Comparison of ENCODE assay signal across 18 cellular contexts in the genomic region with DNA sequence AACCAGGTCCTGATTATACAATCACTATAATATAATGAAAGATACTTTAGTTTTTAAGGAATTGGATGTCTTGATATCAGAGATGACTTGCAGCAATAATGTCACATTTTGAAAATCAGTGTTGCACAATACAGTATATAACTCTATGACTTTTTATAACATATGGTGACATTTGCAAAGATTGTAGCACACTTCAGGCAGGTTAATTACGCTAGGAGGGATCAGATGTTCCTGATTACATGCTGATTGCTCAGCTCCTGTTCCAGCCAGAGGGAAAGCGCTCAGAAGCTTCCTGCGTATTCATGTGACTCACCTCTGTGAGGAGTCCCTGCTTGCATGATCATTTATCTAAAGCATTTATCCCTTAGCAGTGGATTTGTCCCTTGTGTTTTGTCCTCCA.
"Had no signal": no experiment of that assay in that cellular context is flagged by ENCODE, and none has a peak within 500 bp of the region (broad histone marks: within the 10 kb centered on the region; RNA-seq: fewer than 3 reads in every experiment).

No MANE protein-coding gene starts in this region.

- ATAC-seq: activated CD8-positive, alpha-beta memory T cell treated with anti-CD3 and anti-CD28 coated beads, Interleukin-2, amount 10 ng/mL, durations not matched to agents 7 days and 5 days; activated naive CD4-positive, alpha-beta T cell treated with anti-CD3 and anti-CD28 coated beads, Interleukin-2, amount 50 U/mL, for 72 hours; body of pancreas; natural killer cell treated with Interleukin-12 subunit alpha and Interleukin-12 subunit beta and Interleukin-15 and Interleukin-18, amount 100 ng/mL, for 72 hours had no signal

- H3K9me3 Mint-ChIP-seq: activated naive CD4-positive, alpha-beta T cell treated with anti-CD3 and anti-CD28 coated beads, Interleukin-2, amount 50 U/mL, for 72 hours; activated T-cell treated with anti-CD3 and anti-CD28 coated beads, Interleukin-2, amount 50 U/mL, for 24 hours; T-helper 2 cell treated with Interferon-gamma antibody and Interleukin-4, amounts not matched to agents 5 μg/mL and 100 μg/mL, for 36 hours had no signal

- H3K27ac ChIP-seq: body of pancreas, prostate gland, sigmoid colon had no signal

- H3K4me1 Mint-ChIP-seq: activated CD8-positive, alpha-beta memory T cell treated with anti-CD3 and anti-CD28 coated beads, Interleukin-2, amount 10 ng/mL, durations not matched to agents 7 days and 5 days had no signal

- H3K36me3 Mint-ChIP-seq: activated CD8-positive, alpha-beta memory T cell treated with anti-CD3 and anti-CD28 coated beads, Interleukin-2, amount 10 ng/mL, durations not matched to agents 7 days and 5 days; activated naive CD4-positive, alpha-beta T cell treated with anti-CD3 and anti-CD28 coated beads, Interleukin-2, amount 50 U/mL, for 72 hours; natural killer cell treated with Interleukin-12 subunit alpha and Interleukin-12 subunit beta and Interleukin-15 and Interleukin-18, amount 100 ng/mL, for 72 hours; type B pancreatic cell had no signal

- H3K27me3 ChIP-seq: body of pancreas, sigmoid colon had no signal

- H3K27ac Mint-ChIP-seq: activated CD8-positive, alpha-beta memory T cell treated with anti-CD3 and anti-CD28 coated beads, Interleukin-2, amount 10 ng/mL, durations not matched to agents 7 days and 5 days; activated naive CD4-positive, alpha-beta T cell treated with anti-CD3 and anti-CD28 coated beads, Interleukin-2, amount 50 U/mL, for 72 hours; activated T-cell treated with anti-CD3 and anti-CD28 coated beads, Interleukin-2, amount 50 U/mL, for 24 hours; natural killer cell treated with Interleukin-12 subunit alpha and Interleukin-12 subunit beta and Interleukin-15 and Interleukin-18, amount 100 ng/mL, for 72 hours; T-helper 2 cell treated with Interferon-gamma antibody and Interleukin-4, amounts not matched to agents 5 μg/mL and 100 μg/mL, for 36 hours; type B pancreatic cell had no signal

- H3K36me3 ChIP-seq: prostate gland, sigmoid colon had no signal

- H3K9me3 ChIP-seq: body of pancreas, prostate gland, sigmoid colon had no signal

- H3K4me3 ChIP-seq: body of pancreas, prostate gland, sigmoid colon had no signal

- H3K4me3 Mint-ChIP-seq: activated CD8-positive, alpha-beta memory T cell treated with anti-CD3 and anti-CD28 coated beads, Interleukin-2, amount 10 ng/mL, durations not matched to agents 7 days and 5 days; activated T-cell treated with anti-CD3 and anti-CD28 coated beads, Interleukin-2, amount 50 U/mL, for 24 hours; natural killer cell treated with Interleukin-12 subunit alpha and Interleukin-12 subunit beta and Interleukin-15 and Interleukin-18, amount 100 ng/mL, for 72 hours; T-helper 2 cell treated with Interferon-gamma antibody and Interleukin-4, amounts not matched to agents 5 μg/mL and 100 μg/mL, for 36 hours; type B pancreatic cell had no signal

- H3K27me3 Mint-ChIP-seq: activated CD8-positive, alpha-beta memory T cell treated with anti-CD3 and anti-CD28 coated beads, Interleukin-2, amount 10 ng/mL, durations not matched to agents 7 days and 5 days; activated T-cell treated with anti-CD3 and anti-CD28 coated beads, Interleukin-2, amount 50 U/mL, for 24 hours; natural killer cell treated with Interleukin-12 subunit alpha and Interleukin-12 subunit beta and Interleukin-15 and Interleukin-18, amount 100 ng/mL, for 72 hours; type B pancreatic cell had no signal

- DNase-seq: activated CD4-positive, alpha-beta T cell treated with anti-CD3 and anti-CD28 coated beads, Interleukin-2, amount 50 U/mL, for 48 hours; activated CD4-positive, CD25-positive, alpha-beta regulatory T cell treated with anti-CD3 and anti-CD28 coated beads, Interleukin-2, amount 50 U/mL, for 72 hours; activated CD8-positive, alpha-beta memory T cell treated with anti-CD3 and anti-CD28 coated beads, Interleukin-2, amount 10 ng/mL, durations not matched to agents 7 days and 5 days; activated effector memory CD4-positive, alpha-beta T cell treated with anti-CD3 and anti-CD28 coated beads, Interleukin-2, amount 50 U/mL, for 16 hours; activated T-cell treated with anti-CD3 and anti-CD28 coated beads, Interleukin-2, amount 50 U/mL, for 24 hours; amniotic stem cell; body of pancreas; dermis blood vessel endothelial cell; occipital lobe; sigmoid colon; stimulated activated CD4-positive, alpha-beta T cell treated with anti-CD3 and anti-CD28 coated beads, Interleukin-12 subunit alpha, Interleukin-12 subunit beta, amount 100 ng/mL, for 4 hours; stimulated activated naive CD4-positive, alpha-beta T cell; substantia nigra had no signal

- H3K4me1 ChIP-seq: body of pancreas, prostate gland, sigmoid colon had no signal
